Comparison of ENCODE assay signal across 1 cellular context in the genomic region with DNA sequence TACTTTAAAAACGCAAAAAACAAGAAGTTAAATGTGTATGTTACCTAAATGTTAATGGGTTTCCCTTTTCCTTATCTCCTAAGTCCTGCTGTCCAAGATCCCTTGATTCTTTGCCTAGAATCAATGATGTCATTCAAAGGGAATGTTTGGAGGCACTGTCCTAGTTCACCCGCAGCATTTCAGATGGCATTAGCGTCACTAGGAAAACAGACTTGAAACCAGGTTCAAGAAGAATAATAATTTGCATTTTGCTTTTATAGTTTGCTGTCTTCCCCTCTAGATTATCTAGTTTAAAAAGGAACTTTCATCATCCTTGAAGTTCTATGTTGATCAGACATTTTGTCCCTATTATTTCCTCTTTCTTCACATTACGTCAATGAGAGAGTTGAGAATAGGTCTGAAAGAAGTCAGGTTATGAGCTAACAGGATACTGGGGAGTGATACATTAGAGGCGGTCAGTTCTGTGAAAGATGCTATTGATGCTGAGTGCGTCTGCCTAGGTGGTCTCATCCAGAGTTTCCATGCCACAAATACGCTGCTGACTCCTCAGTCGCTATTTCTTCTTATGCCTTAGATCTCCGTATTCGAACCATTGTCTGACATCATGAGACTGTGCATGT.
TF ChIP-seq lines count a peak whose summit lies in the region.

No MANE protein-coding gene starts in this region.

TF ChIP-seq in HEK293, 187 proteins besides CTCF, POLR2A, EP300 and RAD21 (continued from another document):
- no peak for TF ChIP-seq EGR2 (tag by site-specific recombination; IDR thresholded peaks at IDR 0.05; ENCODE audit: low read depth)
- TF ChIP-seq ZNF629 (tag by site-specific recombination; IDR thresholded peaks at IDR 0.05), result peak; percentile 39; the same call in 1 of the 2 replicates
- TF ChIP-seq ZNF335 (tag by site-specific recombination; conservative IDR thresholded peaks at IDR 0.05), result no peak
- no peak for TF ChIP-seq ZNF571 (tag by site-specific recombination; IDR thresholded peaks at IDR 0.05)
- TF ChIP-seq ZNF621 (tag by site-specific recombination; IDR thresholded peaks at IDR 0.05), result no peak
